ENCODE assay signal across 21 cellular contexts in genomic region chr1:39116116-39116607, GRCh38.
DNase-seq lines count a peak whose midpoint lies in the region; ATAC-seq, FAIRE-seq and TF ChIP-seq lines count a peak whose summit lies in the region.
"Had no signal": no experiment of that assay in that cellular context is flagged by ENCODE, and none has a peak within 500 bp of the region (broad histone marks: within the 10 kb centered on the region; RNA-seq: fewer than 3 reads in every experiment).

No MANE protein-coding gene starts in this region.

- peaks cover 4 to 39% (median 24%) of the 10 kb centered on the region in 11 experiments; a peak in 19 of 22 replicates for H3K36me3 ChIP-seq in BLaER1 treated with 17β-estradiol and CSF1 and Interleukin-3, amounts not matched to agents 10 nM and 100 nM
- peaks cover 14% of the 10 kb centered on the region; the same call in 1 of the 2 replicates for H3K36me3 ChIP-seq in RWPE2 (ENCODE audit: low read depth)
- H3K36me3 ChIP-seq in kidney (ENCODE audit: control insufficient read depth in 1 of 2, insufficient read depth in 2 of 2, low read length in 2 of 2), result no peaks in the 10 kb centered on the region
- H3K36me3 ChIP-seq in prostate gland, result no peaks in the 10 kb centered on the region

- no peak overlapping the region for H3K4me3 ChIP-seq in BLaER1 treated with 17β-estradiol and CSF1 and Interleukin-3, amounts not matched to agents 10 nM and 100 nM
- H3K4me3 ChIP-seq in RWPE2 (ENCODE audit: severe bottlenecking) (no peak overlapping the region), kidney (ENCODE audit: low read length in 2 of 2) (no peak overlapping the region), prostate gland (no peak overlapping the region), dorsolateral prefrontal cortex (no peak overlapping the region)
- H3K4me3 ChIP-seq: SK-N-MC had no signal

- DNase-seq in RWPE2 (ENCODE audit: low spot score), result no peak
- no peak for DNase-seq in kidney
- no peak for DNase-seq in prostate gland (ENCODE audit: low spot score)
- no peak for DNase-seq in dorsolateral prefrontal cortex
- DNase-seq in activated CD4-positive, CD25-positive, alpha-beta regulatory T cell treated with anti-CD3 and anti-CD28 coated beads, Interleukin-2, amount 50 U/mL, for 72 hours, result no peak
- DNase-seq in GM19240 (ENCODE audit: insufficient read length, low spot score), result no peak
- DNase-seq: activated naive CD8-positive, alpha-beta T cell treated with anti-CD3 and anti-CD28 coated beads for 36 hours; C1 segment of cervical spinal cord; cerebellar nuclear complex; DMS79 treated with DMSO at 0.1 percent for 48 hours; foreskin fibroblast; H7; NCI-H1105; NCI-H1930; stimulated activated CD4-positive, alpha-beta T cell treated with anti-CD3 and anti-CD28 coated beads, Interleukin-1b, Interleukin-23, amount 100 ng/mL, for 48 hours; substantia nigra had no signal

- no peak for ATAC-seq in RWPE2 (ENCODE audit: low read depth)
- ATAC-seq in GM19463 (IDR thresholded peaks at IDR 0.05; ENCODE audit: unreplicated experiment), result no peak

- WGBS in prostate gland, result 87% methylated on average over 3 of the region's 3 CpGs

- no peak for TF ChIP-seq CTCF in RWPE2 (IDR thresholded peaks at IDR 0.05; ENCODE audit: poor library complexity, severe bottlenecking)
- TF ChIP-seq CTCF in kidney (IDR thresholded peaks at IDR 0.05; ENCODE audit: borderline replicate concordance, extremely low read depth, insufficient read depth), result no peak
- TF ChIP-seq CTCF in prostate gland (IDR thresholded peaks at IDR 0.05), result no peak
- TF ChIP-seq CTCF in dorsolateral prefrontal cortex (IDR thresholded peaks at IDR 0.05 in 54 of 56, conservative IDR thresholded peaks at IDR 0.05 in 2 of 56; ENCODE audit: low read depth in 1 of 56, partially characterized antibody in 56 of 56), result no peak

- H4K20me1 ChIP-seq in BLaER1 treated with 17β-estradiol and CSF1 and Interleukin-3, amounts not matched to agents 10 nM and 100 nM, result peaks cover 42 to 99% (median 68%) of the 10 kb centered on the region in 11 experiments; a peak in 21 of 22 replicates

- FAIRE-seq in kidney (lab: Jason Lieb, UNC), result no peak
- FAIRE-seq: GM12891 had no signal

- peaks cover 20 to 72% (median 34%) of the 10 kb centered on the region in 10 experiments for H3K4me1 ChIP-seq in BLaER1 treated with 17β-estradiol and CSF1 and Interleukin-3, amounts not matched to agents 10 nM and 100 nM
- H3K4me1 ChIP-seq in RWPE2 (ENCODE audit: insufficient read depth, poor library complexity, severe bottlenecking) (peaks cover 58% of the 10 kb centered on the region), kidney (ENCODE audit: control insufficient read depth in 1 of 2, insufficient read depth in 1 of 2, low read depth in 1 of 2, low read length in 2 of 2) (peaks cover 34 to 36% of the 10 kb centered on the region in 2 donors), prostate gland (replicated peaks) (peaks cover 7% of the 10 kb centered on the region)

- no peak overlapping the region for H3K9ac ChIP-seq in BLaER1 treated with 17β-estradiol and CSF1 and Interleukin-3, amounts not matched to agents 10 nM and 100 nM
- H3K9ac ChIP-seq in kidney (ENCODE audit: low read length in 2 of 2), result peak overlapping the region in 1 of 2 donors; percentile 34

- no peak overlapping the region for H3K27ac ChIP-seq in BLaER1 treated with 17β-estradiol and CSF1 and Interleukin-3, amounts not matched to agents 10 nM and 100 nM
- H3K27ac ChIP-seq in RWPE2 (ENCODE audit: poor library complexity, severe bottlenecking), result peak overlapping the region; percentile 25
- H3K27ac ChIP-seq in kidney (ENCODE audit: low read depth in 2 of 2, low read length in 2 of 2), result peak overlapping the region; percentile 66 to 74
- H3K27ac ChIP-seq in prostate gland, result peak overlapping the region; percentile 49 to 61
- peak overlapping the region in 1 of 59 donors; percentile 31 for H3K27ac ChIP-seq in dorsolateral prefrontal cortex
- H3K27ac ChIP-seq: RWPE1, SK-N-MC had no signal

- intact Hi-C loops in kidney (cut with DNase I), result no loop called here
- intact Hi-C loops in prostate gland (cut with DNase I), result no loop called here
- intact Hi-C loops in dorsolateral prefrontal cortex (cut with DNase I), result no loop called here

- H3K9me3 ChIP-seq in BLaER1 treated with 17β-estradiol and CSF1 and Interleukin-3, amounts not matched to agents 10 nM and 100 nM (replicated peaks in 1 of 11), result no peaks in the 10 kb centered on the region
- no peaks in the 10 kb centered on the region for H3K9me3 ChIP-seq in RWPE2 (ENCODE audit: severe bottlenecking)
- no peaks in the 10 kb centered on the region for H3K9me3 ChIP-seq in kidney (ENCODE audit: control insufficient read depth in 1 of 2, low read length in 2 of 2)
- no peaks in the 10 kb centered on the region for H3K9me3 ChIP-seq in prostate gland

- no peaks in the 10 kb centered on the region for H3K27me3 ChIP-seq in BLaER1 treated with 17β-estradiol and CSF1 and Interleukin-3, amounts not matched to agents 10 nM and 100 nM
- H3K27me3 ChIP-seq in RWPE2 (ENCODE audit: insufficient read depth, poor library complexity, severe bottlenecking), result no peaks in the 10 kb centered on the region
- no peaks in the 10 kb centered on the region for H3K27me3 ChIP-seq in prostate gland (replicated peaks; ENCODE audit: insufficient read depth)
- no peaks in the 10 kb centered on the region for H3K27me3 ChIP-seq in dorsolateral prefrontal cortex

- H3K4me2 ChIP-seq in BLaER1 treated with 17β-estradiol and CSF1 and Interleukin-3, amounts not matched to agents 10 nM and 100 nM, result peak overlapping the region; percentile 6 to 79 (median 53); a peak in 16 of 22 replicates

- TF ChIP-seq POLR2A in prostate gland (IDR thresholded peaks at IDR 0.05), result no peak

Comparison
In these comparisons a context has a peak if more than half of its experiments do, and no peak if none do; other contexts are left out.
1. H3K27ac ChIP-seq: peak in RWPE2 (single experiment), kidney (2 of 2) and prostate gland (2 of 2); none in BLaER1 treated with 17β-estradiol and CSF1 and Interleukin-3, amounts not matched to agents 10 nM and 100 nM (0 of 11).